11 cellular contexts compared by ENCODE assay signal in genomic region chr7:13179011-13179574, GRCh38.
DNase-seq lines count a peak whose midpoint lies in the region; ATAC-seq and TF ChIP-seq lines count a peak whose summit lies in the region.
"Had no signal": no experiment of that assay in that cellular context is flagged by ENCODE, and none has a peak within 500 bp of the region (broad histone marks: within the 10 kb centered on the region; RNA-seq: fewer than 3 reads in every experiment).

No MANE protein-coding gene starts in this region.

- no peaks in the 10 kb centered on the region for H3K9me2 ChIP-seq in GM23248 (ENCODE audit: insufficient read depth)

- H3K36me3 ChIP-seq in GM23248 (ENCODE audit: low read depth) (no peaks in the 10 kb centered on the region), brain microvascular endothelial cell (replicated peaks) (no peaks in the 10 kb centered on the region)

- H3K9ac ChIP-seq in GM23248: no peak overlapping the region

- H3K9me3 Mint-ChIP-seq in effector memory CD8-positive, alpha-beta T cell: no peaks in the 10 kb centered on the region
- H3K9me3 Mint-ChIP-seq: stimulated activated naive CD8-positive, alpha-beta T cell treated with anti-CD3 and anti-CD28 coated beads, Interleukin-15, amount 100 ng/mL, for 72 hours had no signal

- no peak overlapping the region for H3K27ac Mint-ChIP-seq in effector memory CD8-positive, alpha-beta T cell
- H3K27ac Mint-ChIP-seq: stimulated activated naive CD8-positive, alpha-beta T cell treated with anti-CD3 and anti-CD28 coated beads, Interleukin-15, amount 100 ng/mL, for 72 hours had no signal

- no peak overlapping the region for H3K4me2 ChIP-seq in GM23248 (ENCODE audit: unreplicated experiment)
- H3K4me2 ChIP-seq: smooth muscle cell had no signal

- H3K79me2 ChIP-seq in GM23248 (ENCODE audit: insufficient read depth): no peaks in the 10 kb centered on the region

- in situ Hi-C loops in GM23248 (cut with MboI): no loop called here
- in situ Hi-C loops in brain microvascular endothelial cell (cut with HindIII; ENCODE audit: low pct_ligation_motif_present, low sequenced_read_pairs): no loop called here

- TF ChIP-seq CTCF in brain microvascular endothelial cell (IDR thresholded peaks at IDR 0.05; ENCODE audit: low read depth, low read length, missing control alignments): peak; percentile 5

- H3K9me3 ChIP-seq in GM23248 (ENCODE audit: low read depth): no peaks in the 10 kb centered on the region

- 67 to 74% methylated on average over 5 of the region's 5 CpGs for WGBS in GM23248 (ENCODE audit: low coverage in 1 of 2, low lambda C conversion rate in 2 of 2, missing lambda C conversion rate in 2 of 2), 2 experiments

- H3K36me3 Mint-ChIP-seq in effector memory CD8-positive, alpha-beta T cell (ENCODE audit: insufficient read depth): no peaks in the 10 kb centered on the region

- no peak overlapping the region for H3K4me3 Mint-ChIP-seq in effector memory CD8-positive, alpha-beta T cell
- H3K4me3 Mint-ChIP-seq: stimulated activated naive CD8-positive, alpha-beta T cell treated with anti-CD3 and anti-CD28 coated beads, Interleukin-15, amount 100 ng/mL, for 72 hours had no signal

- H3K4me1 ChIP-seq in GM23248 (ENCODE audit: insufficient read depth): no peaks in the 10 kb centered on the region

- H3K27me3 Mint-ChIP-seq in effector memory CD8-positive, alpha-beta T cell: peaks cover 0 to 4% of the 10 kb centered on the region in 2 donors
- H3K27me3 Mint-ChIP-seq: stimulated activated naive CD8-positive, alpha-beta T cell treated with anti-CD3 and anti-CD28 coated beads, Interleukin-15, amount 100 ng/mL, for 72 hours had no signal

- H3K4me1 Mint-ChIP-seq in effector memory CD8-positive, alpha-beta T cell (ENCODE audit: low read depth in 2 of 2): no peaks in the 10 kb centered on the region
- H3K4me1 Mint-ChIP-seq: stimulated activated naive CD8-positive, alpha-beta T cell treated with anti-CD3 and anti-CD28 coated beads, Interleukin-15, amount 100 ng/mL, for 72 hours had no signal

- H3K27ac ChIP-seq in GM23248 (no peak overlapping the region), brain microvascular endothelial cell (no peak overlapping the region)

- H2AFZ ChIP-seq in GM23248: no peak overlapping the region

- H4K20me1 ChIP-seq in GM23248 (ENCODE audit: insufficient read depth): no peaks in the 10 kb centered on the region

- no peak for ATAC-seq in effector memory CD8-positive, alpha-beta T cell (replicated peaks)
- ATAC-seq in GM19463 (IDR thresholded peaks at IDR 0.05; ENCODE audit: unreplicated experiment): no peak
- ATAC-seq: stimulated activated naive CD8-positive, alpha-beta T cell treated with anti-CD3 and anti-CD28 coated beads, Interleukin-15, amount 100 ng/mL, for 72 hours had no signal

- 0 out of 2 replicates have a peak, but pooled peaks cover 3% of the 10 kb centered on the region for H3K27me3 ChIP-seq in GM23248 (replicated peaks; ENCODE audit: insufficient read depth)
- no peaks in the 10 kb centered on the region for H3K27me3 ChIP-seq in brain microvascular endothelial cell (replicated peaks)

- DNase-seq in GM23248 (peak; percentile 3), NCI-H146 (lab: John Stamatoyannopoulos, UW) (peak; percentile 68), brain microvascular endothelial cell (no peak), myocyte (ENCODE audit: low read depth) (peak; percentile 93)
- DNase-seq in effector memory CD8-positive, alpha-beta T cell: no peak
- DNase-seq in activated CD4-positive, alpha-beta T cell treated with anti-CD3 and anti-CD28 coated beads for 1 hour: no peak
- no peak for DNase-seq in activated effector memory CD4-positive, alpha-beta T cell treated with anti-CD3 and anti-CD28 coated beads, Interleukin-2, amount 50 U/mL, for 16 hours
- DNase-seq: GDM1; stimulated activated naive CD8-positive, alpha-beta T cell treated with anti-CD3 and anti-CD28 coated beads, Interleukin-15, amount 100 ng/mL, for 72 hours had no signal

- H3K4me3 ChIP-seq in GM23248 (no peak overlapping the region), brain microvascular endothelial cell (ENCODE audit: low read depth, low read length) (no peak overlapping the region)
- H3K4me3 ChIP-seq: smooth muscle cell had no signal

- H3F3A ChIP-seq in GM23248 (ENCODE audit: insufficient read depth): no peaks in the 10 kb centered on the region

Comparison
In these comparisons a context has a peak if more than half of its experiments do, and no peak if none do; other contexts are left out.
1. DNase-seq: peak in GM23248 (single experiment), NCI-H146 (single experiment) and myocyte (single experiment); none in brain microvascular endothelial cell (single experiment), effector memory CD8-positive, alpha-beta T cell (0 of 3), activated CD4-positive, alpha-beta T cell treated with anti-CD3 and anti-CD28 coated beads for 1 hour (single experiment) and activated effector memory CD4-positive, alpha-beta T cell treated with anti-CD3 and anti-CD28 coated beads, Interleukin-2, amount 50 U/mL, for 16 hours (single experiment).